Comparison of ENCODE assay signal across 25 cellular contexts in the genomic region with DNA sequence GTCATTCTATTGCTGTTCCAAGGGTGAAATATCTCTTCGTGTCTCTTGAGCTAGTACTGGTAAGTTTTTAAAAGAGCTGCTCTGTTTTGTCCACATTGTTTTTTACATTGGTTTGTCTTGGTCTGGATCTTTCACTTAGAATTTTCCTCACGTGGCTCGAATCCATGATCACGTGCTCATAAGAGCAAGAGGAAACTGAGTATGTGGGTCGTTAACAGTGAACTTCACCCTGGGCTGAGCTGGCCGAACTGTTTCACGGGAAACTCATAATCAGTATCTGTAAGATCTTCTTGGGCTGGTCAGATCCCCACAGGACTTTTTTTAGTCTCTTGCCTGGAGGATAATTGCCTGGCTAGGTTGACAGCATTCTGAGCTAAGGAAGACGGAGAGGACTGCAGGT.
"Had no signal": no experiment of that assay in that cellular context is flagged by ENCODE, and none has a peak within 500 bp of the region (broad histone marks: within the 10 kb centered on the region; RNA-seq: fewer than 3 reads in every experiment).

No MANE protein-coding gene starts in this region.

- H3K36me3 Mint-ChIP-seq: naive thymus-derived CD4-positive, alpha-beta T cell; stimulated activated effector memory CD8-positive, alpha-beta T cell treated with anti-CD3 and anti-CD28 coated beads, Interleukin-12 subunit alpha, Interleukin-12 subunit beta, amount 100 ng/mL, for 72 hours had no signal

- H2AFZ ChIP-seq: hepatocyte had no signal

- ATAC-seq: gastrocnemius medialis; heart left ventricle; left lung; naive thymus-derived CD4-positive, alpha-beta T cell; pancreas; sciatic nerve; stimulated activated effector memory CD8-positive, alpha-beta T cell treated with anti-CD3 and anti-CD28 coated beads, Interleukin-12 subunit alpha, Interleukin-12 subunit beta, amount 100 ng/mL, for 72 hours; stimulated activated naive CD8-positive, alpha-beta T cell treated with anti-CD3 and anti-CD28 coated beads, Interleukin-15, Interleukin-2, amounts not matched to agents 100 U/mL and 50 U/mL, for 24 hours; upper lobe of right lung had no signal

- H3K27me3 ChIP-seq: gastrocnemius medialis, heart left ventricle, hepatocyte, left lung, pancreas, testis, tibial artery, upper lobe of right lung, uterus had no signal

- H3K27ac ChIP-seq: dorsolateral prefrontal cortex, gastrocnemius medialis, heart left ventricle, hepatocyte, left lung, pancreas, testis, tibial artery, upper lobe of right lung, uterus had no signal

- H3K9me3 Mint-ChIP-seq: naive thymus-derived CD4-positive, alpha-beta T cell; stimulated activated effector memory CD8-positive, alpha-beta T cell treated with anti-CD3 and anti-CD28 coated beads, Interleukin-12 subunit alpha, Interleukin-12 subunit beta, amount 100 ng/mL, for 72 hours had no signal

- FAIRE-seq: pancreas had no signal

- H3K4me1 ChIP-seq: heart left ventricle, testis, upper lobe of right lung, uterus had no signal

- H3K4me2 ChIP-seq: hepatocyte had no signal

- DNase-seq: cerebellar nuclear complex; dorsolateral prefrontal cortex; effector CD4-positive, alpha-beta T cell; foreskin fibroblast; gastrocnemius medialis; heart left ventricle; kidney; left lung; mesenchymal stem cell; naive thymus-derived CD4-positive, alpha-beta T cell; nucleus accumbens; pancreas; stimulated activated CD4-positive, alpha-beta T cell treated with anti-CD3 and anti-CD28 coated beads, Interleukin-2, amount 100 ng/mL, for 24 hours; stimulated activated CD4-positive, alpha-beta T cell treated with anti-CD3 and anti-CD28 coated beads, Interleukin-4, amount 100 ng/mL, for 24 hours; stimulated activated naive CD8-positive, alpha-beta T cell treated with anti-CD3 and anti-CD28 coated beads, Interleukin-15, Interleukin-2, amounts not matched to agents 100 U/mL and 50 U/mL, for 24 hours; substantia nigra; testis; tibial artery; upper lobe of right lung; uterus had no signal

- H3K4me1 Mint-ChIP-seq: naive thymus-derived CD4-positive, alpha-beta T cell; stimulated activated effector memory CD8-positive, alpha-beta T cell treated with anti-CD3 and anti-CD28 coated beads, Interleukin-12 subunit alpha, Interleukin-12 subunit beta, amount 100 ng/mL, for 72 hours had no signal

- H3K27ac Mint-ChIP-seq: mesothelial cell of epicardium; naive thymus-derived CD4-positive, alpha-beta T cell; nephron; stimulated activated effector memory CD8-positive, alpha-beta T cell treated with anti-CD3 and anti-CD28 coated beads, Interleukin-12 subunit alpha, Interleukin-12 subunit beta, amount 100 ng/mL, for 72 hours had no signal

- H3K4me3 Mint-ChIP-seq: mesothelial cell of epicardium; naive thymus-derived CD4-positive, alpha-beta T cell; nephron; stimulated activated effector memory CD8-positive, alpha-beta T cell treated with anti-CD3 and anti-CD28 coated beads, Interleukin-12 subunit alpha, Interleukin-12 subunit beta, amount 100 ng/mL, for 72 hours had no signal

- H3K4me3 ChIP-seq: dorsolateral prefrontal cortex, gastrocnemius medialis, heart left ventricle, hepatocyte, left lung, pancreas, testis, tibial artery, upper lobe of right lung, uterus had no signal

- H3K36me3 ChIP-seq: gastrocnemius medialis, heart left ventricle, left lung, pancreas, tibial artery, upper lobe of right lung, uterus had no signal

- H3K9me3 ChIP-seq: gastrocnemius medialis, left lung, pancreas, testis, tibial artery, upper lobe of right lung, uterus had no signal

- H3K79me2 ChIP-seq: hepatocyte had no signal
